In the genomic region with DNA sequence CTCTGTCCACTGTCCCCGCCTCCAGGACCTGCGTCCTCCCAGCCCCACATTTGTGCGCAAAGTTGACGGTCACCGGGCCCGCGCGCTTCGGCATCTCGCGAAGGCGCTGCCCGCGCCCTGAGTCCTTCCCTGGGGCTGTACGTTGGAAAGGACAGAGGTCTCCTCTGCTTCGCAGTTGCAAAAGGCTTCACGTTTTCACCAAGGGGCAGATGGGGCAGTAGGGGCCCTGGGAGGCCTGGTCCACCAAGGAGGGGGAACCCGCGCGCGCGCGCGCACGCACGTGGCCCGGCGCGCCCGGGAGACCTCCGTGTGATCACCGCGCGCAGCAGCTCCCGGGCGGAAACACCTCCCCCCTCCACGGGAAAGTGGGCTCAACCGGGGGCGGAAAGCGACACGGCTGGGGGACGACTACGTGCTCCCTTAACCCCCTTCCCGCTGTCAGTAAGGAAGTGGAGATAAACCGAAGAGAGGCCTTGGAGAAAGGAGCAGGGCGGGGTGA, we compare ENCODE assay signal across 8 cellular contexts. TPM values are rescaled to one million over a fixed set of nuclear protein-coding genes. Genes with fewer than 3 reads are reported as not detected.
DNase-seq lines count a peak whose midpoint lies in the region; ATAC-seq and TF ChIP-seq lines count a peak whose summit lies in the region.

No MANE protein-coding gene starts in this region.

- CTCF ChIA-PET in CD4-positive, alpha-beta T cell (lab: Charles Lee): interaction anchor here (0.9 to 5.7 kb wide), 4 partner anchors 60 to 99 kb away, joined by 3 to 53 read pairs (median 20); no protein-coding TSS in a partner anchor

- WGBS in mesodermal cell (ENCODE audit: insufficient coverage in 2 of 2), 2 experiments: 0 to 3% methylated on average over 7 to 22 of the region's 46 CpGs

- POLR2A ChIA-PET in CD4-positive, alpha-beta T cell (lab: Charles Lee): interaction anchor here (1.2 to 5.0 kb wide), 8 partner anchors 13 to 132 kb away, joined by 3 to 87 read pairs (median 7); a partner anchor contains a TSS

- peak overlapping the region; percentile 87 for H3K4me3 Mint-ChIP-seq in CD4-positive, alpha-beta T cell

- in situ Hi-C loops in HAP-1 (cut with MboI; ENCODE audit: low sequenced_read_pairs): loop anchor here (5.0 to 10.0 kb wide), 3 partner anchors 48 to 170 kb away; a partner anchor contains a TSS

- H3K27me3 Mint-ChIP-seq in CD4-positive, alpha-beta T cell: no peaks in the 10 kb centered on the region

- peak in 2 of 10 experiments; percentile 5 to 12 for DNase-seq in CD4-positive, alpha-beta T cell
- DNase-seq in HAP-1 (ENCODE audit: low spot score in 2 of 2) (no peak), SJCRH30 (no peak), cerebellum (ENCODE audit: low spot score) (peak; percentile 60)
- DNase-seq in stimulated activated CD8-positive, alpha-beta memory T cell treated with anti-CD3 and anti-CD28 coated beads, Interleukin-7, amount 100 ng/mL, for 4 hours (ENCODE audit: low read depth in 2 of 2): peak; percentile 44 to 62

- H3K27ac ChIP-seq in CD4-positive, alpha-beta T cell (ENCODE audit: low read depth, low read length): peak overlapping the region; percentile 4
- H3K27ac ChIP-seq in SJCRH30: no peak overlapping the region
- peak overlapping the region; percentile 99 for H3K27ac ChIP-seq in mesodermal cell (ENCODE audit: low read depth, low read length, severe bottlenecking)

- TF ChIP-seq CTCF in CD4-positive, alpha-beta T cell (IDR thresholded peaks at IDR 0.05): no peak

- intact Hi-C loops in CD4-positive, alpha-beta T cell (cut with DNase I, micrococcal nuclease): loop anchor here (5.0 kb wide), 2 partner anchors 48 to 168 kb away; a partner anchor contains a TSS

- H3K36me3 Mint-ChIP-seq in CD4-positive, alpha-beta T cell (ENCODE audit: low read depth): no peaks in the 10 kb centered on the region

- no peak overlapping the region for H3K27ac Mint-ChIP-seq in CD4-positive, alpha-beta T cell

- H3K36me3 ChIP-seq in HAP-1 (replicated peaks) (no peaks in the 10 kb centered on the region), SJCRH30 (no peaks in the 10 kb centered on the region), mesodermal cell (ENCODE audit: control insufficient read depth, insufficient read depth, low read length) (no peaks in the 10 kb centered on the region)

- H3K9me3 ChIP-seq in CD4-positive, alpha-beta T cell (ENCODE audit: control insufficient read depth, low read length): no peaks in the 10 kb centered on the region
- no peaks in the 10 kb centered on the region for H3K9me3 ChIP-seq in HAP-1
- H3K9me3 ChIP-seq in SJCRH30 (replicated peaks): no peaks in the 10 kb centered on the region
- no peaks in the 10 kb centered on the region for H3K9me3 ChIP-seq in mesodermal cell (ENCODE audit: control insufficient read depth, low read length)

- no peaks in the 10 kb centered on the region for H3K27me3 ChIP-seq in CD4-positive, alpha-beta T cell (ENCODE audit: control insufficient read depth, insufficient read depth, low read length)
- H3K27me3 ChIP-seq in HAP-1 (ENCODE audit: low read depth): no peaks in the 10 kb centered on the region
- H3K27me3 ChIP-seq in SJCRH30: no peaks in the 10 kb centered on the region

- no peak for ATAC-seq in CD4-positive, alpha-beta T cell (ENCODE audit: poor library complexity)
- no peak for ATAC-seq in GM18519 (IDR thresholded peaks at IDR 0.05; ENCODE audit: low FRiP score, unreplicated experiment)
- ATAC-seq in HG02870 (IDR thresholded peaks at IDR 0.05; ENCODE audit: unreplicated experiment): no peak

- peaks cover 51% of the 10 kb centered on the region for H3K4me1 Mint-ChIP-seq in CD4-positive, alpha-beta T cell (ENCODE audit: low read depth)

- H3K4me1 ChIP-seq in HAP-1 (peaks cover 28% of the 10 kb centered on the region), SJCRH30 (peaks cover 7% of the 10 kb centered on the region; the same call in 1 of the 2 replicates), mesodermal cell (ENCODE audit: control insufficient read depth, insufficient read depth, low read length, poor library complexity, severe bottlenecking) (peaks cover 35% of the 10 kb centered on the region)

- H3K4me3 ChIP-seq in HAP-1: peak overlapping the region; percentile 28
- H3K4me3 ChIP-seq in SJCRH30: peak overlapping the region; percentile 57
- peak overlapping the region; percentile 34 for H3K4me3 ChIP-seq in mesodermal cell (ENCODE audit: extremely low read depth, insufficient read depth, low read length, poor library complexity, severe bottlenecking)

- no peaks in the 10 kb centered on the region for H3K9me3 Mint-ChIP-seq in CD4-positive, alpha-beta T cell

RNA-seq across cellular contexts. Expression of a gene that starts 21.9 kb away (rescaled TPM):
- not detected for total RNA-seq in CD4-positive, alpha-beta T cell
- total RNA-seq in SJCRH30 (2014; rRNA removed; shearing (Covaris generic)): not detected in 2 replicates
- total RNA-seq in cerebellum: not detected
- polyA plus RNA-seq in mesodermal cell (2013, experiment 1 of 2): not detected
- polyA plus RNA-seq in mesodermal cell (2013, experiment 2 of 2): not detected

Comparison
In these comparisons a context has a peak if more than half of its experiments do, and no peak if none do; other contexts are left out.
1. DNase-seq: peak in cerebellum (single experiment) and stimulated activated CD8-positive, alpha-beta memory T cell treated with anti-CD3 and anti-CD28 coated beads, Interleukin-7, amount 100 ng/mL, for 4 hours (2 of 2); none in HAP-1 (0 of 2) and SJCRH30 (0 of 2).
2. Peak in every context shown above with its lines, with median percentiles within 50 percentile points of each other: H3K4me3 ChIP-seq.